20 cellular contexts compared by ENCODE assay signal in the genomic region with DNA sequence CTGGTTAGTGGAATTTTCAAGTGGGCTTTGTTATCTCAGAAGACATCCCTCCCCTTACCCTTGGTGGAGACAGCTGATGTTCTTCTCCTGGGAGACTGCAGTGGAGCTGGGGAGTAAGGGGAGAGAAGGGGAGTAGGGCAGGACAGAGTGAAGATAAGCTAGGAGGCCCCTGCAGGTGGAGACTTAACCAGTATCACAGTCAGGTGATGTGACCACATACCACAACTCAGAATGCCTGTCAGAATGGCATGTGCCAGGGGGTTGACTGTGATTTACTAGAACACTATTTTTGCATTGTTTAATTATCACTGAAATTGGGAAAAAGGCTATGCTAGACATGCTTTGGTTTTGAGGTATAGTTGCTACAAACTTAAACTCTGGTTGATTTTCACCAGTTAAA.
DNase-seq lines count a peak whose midpoint lies in the region; ATAC-seq and TF ChIP-seq lines count a peak whose summit lies in the region.
"Had no signal": no experiment of that assay in that cellular context is flagged by ENCODE, and none has a peak within 500 bp of the region (broad histone marks: within the 10 kb centered on the region; RNA-seq: fewer than 3 reads in every experiment).

No MANE protein-coding gene starts in this region.

- no peak for TF ChIP-seq POLR2A in sigmoid colon (IDR thresholded peaks at IDR 0.05)

- H3K36me3 Mint-ChIP-seq in IgD-negative memory B cell (peaks cover 21% of the 10 kb centered on the region), mesothelial cell of epicardium (peaks cover 35% of the 10 kb centered on the region), endothelial cell (ENCODE audit: low read depth, unreplicated experiment) (peaks cover 12% of the 10 kb centered on the region)

- ATAC-seq in Right ventricle myocardium superior (ENCODE audit: poor library complexity) (peak; percentile 36), left ventricle myocardium superior (no peak)
- ATAC-seq: CD8-positive, alpha-beta T cell had no signal

- H3K27me3 Mint-ChIP-seq in IgD-negative memory B cell (no peaks in the 10 kb centered on the region), mesothelial cell of epicardium (ENCODE audit: low read depth) (no peaks in the 10 kb centered on the region), endothelial cell (ENCODE audit: unreplicated experiment) (no peaks in the 10 kb centered on the region)

- H3K4me1 Mint-ChIP-seq in IgD-negative memory B cell: no peaks in the 10 kb centered on the region
- peaks cover 14% of the 10 kb centered on the region for H3K4me1 Mint-ChIP-seq in mesothelial cell of epicardium
- H3K4me1 Mint-ChIP-seq in endothelial cell (ENCODE audit: unreplicated experiment): peaks cover 3% of the 10 kb centered on the region

- peaks cover 0 to 37% (median 4%) of the 10 kb centered on the region in 4 donors for H3K36me3 ChIP-seq in sigmoid colon

- H3K9me3 Mint-ChIP-seq in IgD-negative memory B cell: peaks cover 0 to 9% (median 0%) of the 10 kb centered on the region in 3 donors
- H3K9me3 Mint-ChIP-seq in mesothelial cell of epicardium: peaks cover 11% of the 10 kb centered on the region
- no peaks in the 10 kb centered on the region for H3K9me3 Mint-ChIP-seq in endothelial cell (ENCODE audit: unreplicated experiment)

- DNase-seq in Right ventricle myocardium superior: no peak
- no peak for DNase-seq in left ventricle myocardium superior
- peak; percentile 35 for DNase-seq in astrocyte of the hippocampus (ENCODE audit: low read depth, low spot score)
- DNase-seq in mesothelial cell of epicardium (ENCODE audit: low spot score in 2 of 2, unreplicated experiment in 2 of 2): no peak
- no peak for DNase-seq in hepatic stellate cell (ENCODE audit: low spot score)
- DNase-seq in endothelial cell (ENCODE audit: low spot score): no peak
- no peak for DNase-seq in sigmoid colon
- DNase-seq: Calu3, DMS53, NCI-H187, NCI-H2227 treated with DMSO at 0.1 percent for 48 hours, NCI-H510A treated with DMSO at 0.1 percent for 48 hours, NCI-H774, SHP77 treated with DMSO at 0.1 percent for 48 hours, SK-N-SH had no signal

- no peak overlapping the region for H3K27ac ChIP-seq in sigmoid colon
- H3K27ac ChIP-seq: BLaER1 treated with 17β-estradiol and CSF1 and Interleukin-3, amounts not matched to agents 10 nM and 100 nM; HL-60 had no signal

- H3K4me3 Mint-ChIP-seq in IgD-negative memory B cell (no peak overlapping the region), mesothelial cell of epicardium (no peak overlapping the region), endothelial cell (ENCODE audit: unreplicated experiment) (no peak overlapping the region)
- H3K4me3 Mint-ChIP-seq: CD8-positive, alpha-beta T cell had no signal

- TF ChIP-seq EP300 in sigmoid colon (IDR thresholded peaks at IDR 0.05): no peak

- peak overlapping the region in 2 of 3 donors; percentile 16 to 21 for H3K27ac Mint-ChIP-seq in IgD-negative memory B cell
- H3K27ac Mint-ChIP-seq in mesothelial cell of epicardium: peak overlapping the region; percentile 67
- H3K27ac Mint-ChIP-seq in endothelial cell (ENCODE audit: unreplicated experiment): no peak overlapping the region
- H3K27ac Mint-ChIP-seq: CD8-positive, alpha-beta T cell had no signal

- intact Hi-C loops in Right ventricle myocardium superior (cut with DNase I) (no loop called here), left ventricle myocardium superior (cut with micrococcal nuclease) (no loop called here), sigmoid colon (cut with DNase I) (no loop called here)

- H3K4me1 ChIP-seq in sigmoid colon: no peaks in the 10 kb centered on the region

- H3K27me3 ChIP-seq in sigmoid colon: no peaks in the 10 kb centered on the region
- H3K27me3 ChIP-seq: BLaER1 treated with 17β-estradiol and CSF1 and Interleukin-3, amounts not matched to agents 10 nM and 100 nM had no signal

- no peak overlapping the region for H3K4me3 ChIP-seq in sigmoid colon
- H3K4me3 ChIP-seq: BLaER1 treated with 17β-estradiol and CSF1 and Interleukin-3, amounts not matched to agents 10 nM and 100 nM; HAP-1 had no signal

- no peaks in the 10 kb centered on the region for H3K9me3 ChIP-seq in sigmoid colon
- H3K9me3 ChIP-seq: HAP-1, SK-N-SH had no signal

- TF ChIP-seq CTCF in mesothelial cell of epicardium (IDR thresholded peaks at IDR 0.05; ENCODE audit: unreplicated experiment) (no peak), endothelial cell (IDR thresholded peaks at IDR 0.05; ENCODE audit: unreplicated experiment) (no peak), sigmoid colon (IDR thresholded peaks at IDR 0.05) (no peak)
